ENCODE assay signal across 25 cellular contexts in genomic region chr16:11009027-11009755, GRCh38.
A peak's percentile ranks its signal among the peaks of the same experiment; 100 is the strongest.
DNase-seq lines count a peak whose midpoint lies in the region; ATAC-seq, FAIRE-seq and TF ChIP-seq lines count a peak whose summit lies in the region.
"Had no signal": no experiment of that assay in that cellular context is flagged by ENCODE, and none has a peak within 500 bp of the region (broad histone marks: within the 10 kb centered on the region; RNA-seq: fewer than 3 reads in every experiment).

No MANE protein-coding gene starts in this region.

- no peak overlapping the region for H3K18ac ChIP-seq in mesenchymal stem cell (ENCODE audit: low read depth in 1 of 2, low read length in 2 of 2)

- peaks cover 39% of the 10 kb centered on the region for H3K36me3 ChIP-seq in DND-41 (ENCODE audit: insufficient read depth, low read length)
- H3K36me3 ChIP-seq in bronchial epithelial cell (ENCODE audit: control insufficient read depth, insufficient read depth, low read length), result no peaks in the 10 kb centered on the region
- H3K36me3 ChIP-seq in mesenchymal stem cell (ENCODE audit: control insufficient read depth in 1 of 2, insufficient read depth in 2 of 2, low read depth in 1 of 2, low read length in 2 of 2), result peaks cover 3 to 19% of the 10 kb centered on the region in 2 experiments
- H3K36me3 ChIP-seq: SJCRH30 had no signal

- no peak for FAIRE-seq in bronchial epithelial cell (lab: Jason Lieb, UNC)
- FAIRE-seq: A549, D721Med, GM19239, H1, HepG2 had no signal

- no peak overlapping the region for H3K4me3 ChIP-seq in DND-41 (ENCODE audit: low read depth in 1 of 2, low read length in 2 of 2)
- H3K4me3 ChIP-seq in bronchial epithelial cell (ENCODE audit: low read depth, low read length), result no peak overlapping the region
- H3K4me3 ChIP-seq in mesenchymal stem cell (ENCODE audit: insufficient read depth in 1 of 2, low read depth in 1 of 2, low read length in 2 of 2), result no peak overlapping the region
- no peak overlapping the region for H3K4me3 ChIP-seq in dorsolateral prefrontal cortex
- H3K4me3 ChIP-seq: A549, SJCRH30 had no signal

- H2AFZ ChIP-seq in DND-41 (ENCODE audit: low read depth, low read length) (no peak overlapping the region), mesenchymal stem cell (ENCODE audit: low read depth, low read length) (no peak overlapping the region)

- no peaks in the 10 kb centered on the region for H3K79me2 ChIP-seq in DND-41 (ENCODE audit: insufficient read depth, low read length)

- no peak overlapping the region for H2BK120ac ChIP-seq in mesenchymal stem cell (ENCODE audit: low read depth, low read length)

- H3K9ac ChIP-seq in DND-41 (ENCODE audit: low read depth, low read length), result no peak overlapping the region
- H3K9ac ChIP-seq in mesenchymal stem cell (ENCODE audit: low read length), result no peak overlapping the region

- WGBS in mesenchymal stem cell, result 90% methylated on average over 8 of the region's 8 CpGs

- H3K14ac ChIP-seq in mesenchymal stem cell (ENCODE audit: low read length in 2 of 2), result no peak overlapping the region

- H4K20me1 ChIP-seq in DND-41 (ENCODE audit: insufficient read depth, low read length), result no peaks in the 10 kb centered on the region

- no peak overlapping the region for H2BK5ac ChIP-seq in mesenchymal stem cell (ENCODE audit: low read depth, low read length, poor library complexity, severe bottlenecking)

- H3K27ac ChIP-seq in DND-41 (ENCODE audit: low read length) (peak overlapping the region; percentile 5; the same call in 1 of the 2 replicates), mesenchymal stem cell (ENCODE audit: low read length, poor library complexity, severe bottlenecking) (no peak overlapping the region), dorsolateral prefrontal cortex (no peak overlapping the region)
- H3K27ac ChIP-seq: A549, SJCRH30 had no signal

- H3K23ac ChIP-seq in mesenchymal stem cell (ENCODE audit: low read length in 2 of 2), result no peak overlapping the region

- H3K9me3 ChIP-seq in DND-41 (ENCODE audit: insufficient read depth, low read length, severe bottlenecking) (no peaks in the 10 kb centered on the region), mesenchymal stem cell (ENCODE audit: control insufficient read depth, low read length) (no peaks in the 10 kb centered on the region)
- H3K9me3 ChIP-seq: A549, SJCRH30 had no signal

- peak overlapping the region; percentile 55 for H2BK15ac ChIP-seq in mesenchymal stem cell (ENCODE audit: low read depth, poor library complexity, severe bottlenecking)

- peaks cover 28% of the 10 kb centered on the region for H3K79me1 ChIP-seq in mesenchymal stem cell (replicated peaks; ENCODE audit: low read length, poor library complexity, severe bottlenecking)

- H4K91ac ChIP-seq in mesenchymal stem cell (ENCODE audit: low read length), result no peak overlapping the region

- H4K8ac ChIP-seq in mesenchymal stem cell (ENCODE audit: low read length), result peak overlapping the region; percentile 55

- H2BK12ac ChIP-seq in mesenchymal stem cell (ENCODE audit: low read length in 2 of 2), result no peak overlapping the region

- no peaks in the 10 kb centered on the region for H3K27me3 ChIP-seq in DND-41 (ENCODE audit: insufficient read depth, low read length, poor library complexity)
- no peaks in the 10 kb centered on the region for H3K27me3 ChIP-seq in bronchial epithelial cell (ENCODE audit: control insufficient read depth, insufficient read depth, low read length)
- no peaks in the 10 kb centered on the region for H3K27me3 ChIP-seq in mesenchymal stem cell (ENCODE audit: control insufficient read depth in 1 of 2, insufficient read depth in 1 of 2, low read length in 2 of 2)
- no peaks in the 10 kb centered on the region for H3K27me3 ChIP-seq in dorsolateral prefrontal cortex
- H3K27me3 ChIP-seq: SJCRH30 had no signal

- H3K4me2 ChIP-seq in DND-41 (ENCODE audit: insufficient read depth, low read length) (no peak overlapping the region), mesenchymal stem cell (ENCODE audit: low read length, poor library complexity, severe bottlenecking) (no peak overlapping the region)
- H3K4me2 ChIP-seq: A549 had no signal

- H3K4ac ChIP-seq in mesenchymal stem cell (ENCODE audit: low read depth in 1 of 2, low read length in 2 of 2), result no peak overlapping the region

- intact Hi-C loops in dorsolateral prefrontal cortex (cut with DNase I), result no loop called here

- H3K4me1 ChIP-seq in DND-41 (ENCODE audit: insufficient read depth, low read length) (peaks cover 2% of the 10 kb centered on the region; the same call in 1 of the 2 replicates), mesenchymal stem cell (ENCODE audit: control insufficient read depth, insufficient read depth, low read depth, low read length) (peaks cover 5% of the 10 kb centered on the region)

- no peak overlapping the region for H2AK5ac ChIP-seq in mesenchymal stem cell (ENCODE audit: low read length, severe bottlenecking)

- no peak for TF ChIP-seq CTCF in DND-41 (IDR thresholded peaks at IDR 0.05; ENCODE audit: borderline replicate concordance, extremely low read depth, low read length, poor library complexity, severe bottlenecking)
- TF ChIP-seq CTCF in bronchial epithelial cell (IDR thresholded peaks at IDR 0.05; ENCODE audit: insufficient read depth, low read length, severe bottlenecking), result no peak
- no peak for TF ChIP-seq CTCF in dorsolateral prefrontal cortex (IDR thresholded peaks at IDR 0.05 in 54 of 56, conservative IDR thresholded peaks at IDR 0.05 in 2 of 56; ENCODE audit: low read depth in 1 of 56, partially characterized antibody in 56 of 56)

- ATAC-seq in DND-41 (ENCODE audit: insufficient read depth, low read depth) (no peak), GM19455 (IDR thresholded peaks at IDR 0.05; ENCODE audit: unreplicated experiment) (no peak)
- ATAC-seq: A549, HepG2, Panc1 had no signal

- DNase-seq in DND-41 (no peak), M059J (ENCODE audit: low read depth) (peak; percentile 13), bronchial epithelial cell (ENCODE audit: low read depth) (peak; percentile 82), mesenchymal stem cell (no peak), NCI-H1694 (lab: John Stamatoyannopoulos, UW) (no peak), dorsolateral prefrontal cortex (no peak), NCI-H187 treated with DMSO at 0.1 percent for 48 hours (lab: John Stamatoyannopoulos, UW) (no peak)
- DNase-seq: DMS53, EL, GF-D8, KBM-7, NCI-H1092 treated with DMSO at 0.1 percent for 48 hours, NCI-H146, NCI-H2081, NCI-H2171, NCI-H524 treated with DMSO at 0.1 percent for 48 hours, NCI-H82, SJCRH30 had no signal

Comparison
In these comparisons a context has a peak if more than half of its experiments do, and no peak if none do; other contexts are left out.
1. DNase-seq: peak in M059J (single experiment) and bronchial epithelial cell (single experiment); none in DND-41 (single experiment), mesenchymal stem cell (single experiment), NCI-H1694 (single experiment), dorsolateral prefrontal cortex (0 of 10) and NCI-H187 treated with DMSO at 0.1 percent for 48 hours (single experiment).